9 cellular contexts compared by ENCODE assay signal in genomic region chr2:136522724-136523123, GRCh38.
"Had no signal": no experiment of that assay in that cellular context is flagged by ENCODE, and none has a peak within 500 bp of the region (broad histone marks: within the 10 kb centered on the region; RNA-seq: fewer than 3 reads in every experiment).

No MANE protein-coding gene starts in this region.

- ATAC-seq: GM23338, HCT116 had no signal

- H3K4me2 ChIP-seq: GM23338 had no signal

- DNase-seq: GM23248, GOT3, H7, H9, HCEC 1CT, HFFc6 had no signal

- H3K9ac ChIP-seq: GM23248 had no signal

- H3K27ac ChIP-seq: GM23248 had no signal

- H3K4me1 ChIP-seq: HAP-1 had no signal

- H3K36me3 ChIP-seq: HAP-1 had no signal

- H3K9me3 ChIP-seq: HAP-1 had no signal

- H3K4me3 ChIP-seq: GM23248, GM23338, HAP-1 had no signal

- H2AFZ ChIP-seq: GM23248, GM23338 had no signal
